13 cellular contexts compared by ENCODE assay signal in the genomic region with DNA sequence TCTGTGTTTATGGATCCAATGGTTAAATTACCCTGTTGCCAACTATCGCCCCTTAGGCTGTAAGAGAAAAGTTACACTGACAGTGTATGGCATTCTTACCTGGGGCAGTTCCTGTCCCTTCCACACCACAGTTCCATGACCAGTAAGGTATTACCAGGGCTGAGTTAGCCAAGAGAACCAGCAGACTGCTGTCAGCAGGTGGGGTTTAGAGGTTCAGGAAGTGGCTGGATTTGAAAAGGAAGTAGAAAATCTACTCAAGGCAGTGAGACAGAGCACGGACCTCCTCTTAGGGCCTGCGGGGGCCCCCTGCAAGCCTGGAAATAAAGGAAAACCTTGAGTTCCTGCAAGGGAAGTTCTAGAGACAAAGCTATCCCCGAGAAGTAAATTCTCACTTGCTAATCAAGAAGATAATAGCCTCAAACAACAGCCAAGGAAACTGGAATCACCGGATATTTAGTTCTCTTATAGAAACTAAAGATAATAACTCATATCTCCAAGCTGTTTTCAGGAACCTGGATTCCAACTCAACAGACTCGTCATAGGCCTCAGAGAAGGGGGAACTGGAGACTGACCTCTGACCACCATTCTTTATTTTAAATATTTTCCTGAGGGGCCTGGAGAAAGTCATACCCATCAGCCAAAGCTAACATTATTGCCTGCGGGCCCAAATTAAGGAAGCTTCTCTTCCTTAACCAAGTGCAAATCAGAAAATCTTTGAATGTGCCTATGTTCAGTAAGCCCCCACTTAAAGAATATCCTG.
"Had no signal": no experiment of that assay in that cellular context is flagged by ENCODE, and none has a peak within 500 bp of the region (broad histone marks: within the 10 kb centered on the region; RNA-seq: fewer than 3 reads in every experiment).

No MANE protein-coding gene starts in this region.

- DNase-seq: activated CD4-positive, alpha-beta memory T cell treated with anti-CD3 and anti-CD28 coated beads, Interleukin-2, amount 10 ng/mL, durations not matched to agents 7 days and 5 days; activated CD4-positive, alpha-beta T cell treated with anti-CD3 and anti-CD28 coated beads, Interleukin-2, amount 10 ng/mL, durations not matched to agents 24 days and 14 days; activated effector memory CD4-positive, alpha-beta T cell treated with anti-CD3 and anti-CD28 coated beads, Interleukin-2, amount 50 U/mL, for 16 hours; activated naive CD4-positive, alpha-beta T cell treated with anti-CD3 and anti-CD28 coated beads, Interleukin-2, amount 10 ng/mL, durations not matched to agents 7 days and 5 days; activated T-cell treated with anti-CD3 and anti-CD28 coated beads, Interleukin-2, amount 50 U/mL, for 72 hours; anterior cingulate cortex; foreskin melanocyte; left ventricle myocardium inferior; naive thymus-derived CD8-positive, alpha-beta T cell; right cardiac atrium; stimulated activated CD4-positive, alpha-beta T cell treated with anti-CD3 and anti-CD28 coated beads, Interleukin-4, amount 100 ng/mL, for 4 hours; stimulated activated naive CD8-positive, alpha-beta T cell treated with anti-CD3 and anti-CD28 coated beads, Interleukin-15, Interleukin-2, amounts not matched to agents 100 U/mL and 50 U/mL, for 24 hours had no signal

- H3K36me3 ChIP-seq: left ventricle myocardium inferior had no signal

- ATAC-seq: activated T-cell treated with anti-CD3 and anti-CD28 coated beads, Interleukin-2, amount 50 U/mL, for 72 hours; naive thymus-derived CD8-positive, alpha-beta T cell; stimulated activated naive CD8-positive, alpha-beta T cell treated with anti-CD3 and anti-CD28 coated beads, Interleukin-15, Interleukin-2, amounts not matched to agents 100 U/mL and 50 U/mL, for 24 hours had no signal

- H3K27ac ChIP-seq: left ventricle myocardium inferior, parathyroid adenoma had no signal

- H2AFZ ChIP-seq: parathyroid adenoma had no signal

- H3K4me3 ChIP-seq: left ventricle myocardium inferior had no signal

- H3K9ac ChIP-seq: parathyroid adenoma had no signal

- H3K79me2 ChIP-seq: parathyroid adenoma had no signal

- H3K4me1 ChIP-seq: left ventricle myocardium inferior, parathyroid adenoma had no signal
